In genomic region chr4:6988016-6988715, GRCh38 we compare ENCODE assay signal across 8 cellular contexts. TPM values are rescaled to one million over a fixed set of nuclear protein-coding genes. Genes with fewer than 3 reads are reported as not detected.
A peak's percentile ranks its signal among the peaks of the same experiment; 100 is the strongest.
DNase-seq lines count a peak whose midpoint lies in the region; ATAC-seq and TF ChIP-seq lines count a peak whose summit lies in the region.

No MANE protein-coding gene starts in this region.

- H3K27me3 ChIP-seq in GM23338 (ENCODE audit: insufficient read depth): no peaks in the 10 kb centered on the region
- no peaks in the 10 kb centered on the region for H3K27me3 ChIP-seq in SU-DHL-6 (ENCODE audit: low read length)
- no peaks in the 10 kb centered on the region for H3K27me3 ChIP-seq in fibroblast of lung (ENCODE audit: control insufficient read depth, insufficient read depth, low read length)

- peaks cover 59% of the 10 kb centered on the region for H3K79me2 ChIP-seq in GM23338 (replicated peaks; ENCODE audit: insufficient read depth)
- peaks cover 22% of the 10 kb centered on the region for H3K79me2 ChIP-seq in SU-DHL-6 (ENCODE audit: insufficient read depth, low read length)
- H3K79me2 ChIP-seq in fibroblast of lung (ENCODE audit: control insufficient read depth, insufficient read depth, low read length): peaks cover 31% of the 10 kb centered on the region

- H3K9me3 Mint-ChIP-seq in GM23338: no peaks in the 10 kb centered on the region

- H3K36me3 Mint-ChIP-seq in GM23338 (ENCODE audit: low read depth): peaks cover 12% of the 10 kb centered on the region

- H3K4me3 ChIP-seq in GM23338 (peak overlapping the region; percentile 76), SU-DHL-6 (ENCODE audit: insufficient read depth, low read length, poor library complexity, severe bottlenecking) (peak overlapping the region; percentile 82), fibroblast of lung (replicated peaks in 1 of 4; ENCODE audit: control extremely low read depth in 1 of 4, insufficient read depth in 1 of 4, low read depth in 3 of 4, low read length in 4 of 4) (peak overlapping the region; percentile 79 to 95 (median 86)), retinal pigment epithelial cell (ENCODE audit: low read length) (peak overlapping the region; percentile 74)

- peaks cover 8% of the 10 kb centered on the region for H3K27me3 Mint-ChIP-seq in GM23338 (ENCODE audit: insufficient read depth, low read depth, poor library complexity)

- H2AFZ ChIP-seq in GM23338 (peak overlapping the region; percentile 72; the same call in 1 of the 2 replicates), SU-DHL-6 (ENCODE audit: low read depth, low read length, severe bottlenecking) (no peak overlapping the region), fibroblast of lung (ENCODE audit: low read length) (no peak overlapping the region)

- H3K9me2 ChIP-seq in GM23338 (ENCODE audit: insufficient read depth): no peaks in the 10 kb centered on the region
- no peaks in the 10 kb centered on the region for H3K9me2 ChIP-seq in SU-DHL-6 (replicated peaks; ENCODE audit: insufficient read depth, low read length)

- ATAC-seq in GM23338 (no peak), GM19467 (IDR thresholded peaks at IDR 0.05; ENCODE audit: unreplicated experiment) (no peak), GM21825 (IDR thresholded peaks at IDR 0.05; ENCODE audit: unreplicated experiment) (no peak)

- no peak overlapping the region for H3K27ac Mint-ChIP-seq in GM23338

- H3K4me3 Mint-ChIP-seq in GM23338: peak overlapping the region; percentile 97

- peaks cover 30% of the 10 kb centered on the region for H4K20me1 ChIP-seq in GM23338 (replicated peaks; ENCODE audit: insufficient read depth)
- H4K20me1 ChIP-seq in SU-DHL-6 (ENCODE audit: low read depth, low read length): no peaks in the 10 kb centered on the region; the same call in 1 of the 2 replicates
- no peaks in the 10 kb centered on the region for H4K20me1 ChIP-seq in fibroblast of lung (ENCODE audit: control insufficient read depth, extremely low read depth, insufficient read depth, low read length)

- H3K9ac ChIP-seq in SU-DHL-6 (ENCODE audit: low read length) (peak overlapping the region; percentile 67), fibroblast of lung (ENCODE audit: insufficient read depth, low read length) (no peak overlapping the region)

- H3K4me2 ChIP-seq in GM23338 (peak overlapping the region; percentile 97), SU-DHL-6 (ENCODE audit: low read depth, low read length, poor library complexity, severe bottlenecking) (peak overlapping the region; percentile 77), fibroblast of lung (ENCODE audit: extremely low read depth, insufficient read depth, low read length) (peak overlapping the region; percentile 97)

- no peak for TF ChIP-seq CTCF in GM23338 (conservative IDR thresholded peaks at IDR 0.05; ENCODE audit: low read depth in 2 of 2)
- no peak for TF ChIP-seq CTCF in SU-DHL-6 (IDR thresholded peaks at IDR 0.05; ENCODE audit: insufficient read depth, low read length, poor library complexity, severe bottlenecking)
- TF ChIP-seq CTCF in fibroblast of lung (conservative IDR thresholded peaks at IDR 0.05 in 1 of 2, IDR thresholded peaks at IDR 0.05 in 1 of 2; ENCODE audit: low read depth in 1 of 2, low read length in 2 of 2): no peak
- TF ChIP-seq CTCF in retinal pigment epithelial cell (conservative IDR thresholded peaks at IDR 0.05; ENCODE audit: low read depth, low read length): no peak

- DNase-seq in GM23338 (ENCODE audit: low spot score): no peak
- DNase-seq in fibroblast of lung (ENCODE audit: low read depth in 2 of 2): no peak
- DNase-seq in retinal pigment epithelial cell (ENCODE audit: low read depth): no peak
- DNase-seq in activated gamma-delta T cell treated with Interleukin-2 at 50 U/mL for 16 hours: no peak
- DNase-seq in HK-2 (ENCODE audit: unreplicated experiment): no peak

- H3K4me1 Mint-ChIP-seq in GM23338: peaks cover 50% of the 10 kb centered on the region

- H3F3A ChIP-seq in GM23338 (replicated peaks; ENCODE audit: low read depth) (peaks cover 4% of the 10 kb centered on the region; the same call in 1 of the 2 replicates), SU-DHL-6 (ENCODE audit: insufficient read depth) (no peaks in the 10 kb centered on the region)

- no peaks in the 10 kb centered on the region for H3K9me3 ChIP-seq in SU-DHL-6 (ENCODE audit: insufficient read depth, low read length)
- no peaks in the 10 kb centered on the region for H3K9me3 ChIP-seq in fibroblast of lung (ENCODE audit: control insufficient read depth, insufficient read depth, low read depth, low read length)

- H3K4me1 ChIP-seq in GM23338 (ENCODE audit: insufficient read depth) (peaks cover 24% of the 10 kb centered on the region), fibroblast of lung (ENCODE audit: control insufficient read depth, extremely low read depth, insufficient read depth, low read length) (peaks cover 8% of the 10 kb centered on the region)

- peak overlapping the region; percentile 87; the same call in 1 of the 2 replicates for H3K27ac ChIP-seq in GM23338 (ENCODE audit: low read depth)
- no peak overlapping the region for H3K27ac ChIP-seq in SU-DHL-6 (ENCODE audit: low read depth, low read length)
- peak overlapping the region; percentile 80 for H3K27ac ChIP-seq in fibroblast of lung (ENCODE audit: insufficient read depth, low read length)

- H3K36me3 ChIP-seq in GM23338 (ENCODE audit: insufficient read depth): no peaks in the 10 kb centered on the region
- no peaks in the 10 kb centered on the region for H3K36me3 ChIP-seq in SU-DHL-6 (ENCODE audit: low read length)
- H3K36me3 ChIP-seq in fibroblast of lung (ENCODE audit: control insufficient read depth, insufficient read depth, low read length): no peaks in the 10 kb centered on the region

TF ChIP-seq in GM23338, 12 proteins besides CTCF, POLR2A, EP300 and RAD21 (continues in another document):
- TF ChIP-seq ZNF462 (CRISPR knock-in tag; IDR thresholded peaks at IDR 0.05): no peak
- no peak for TF ChIP-seq NANOG (IDR thresholded peaks at IDR 0.05; ENCODE audit: borderline replicate concordance)
- TF ChIP-seq EZH2phosphoT487 (IDR thresholded peaks at IDR 0.05; ENCODE audit: unreplicated experiment): no peak
- no peak for TF ChIP-seq ZNF331 (CRISPR knock-in tag; IDR thresholded peaks at IDR 0.05; ENCODE audit: low read depth)
- TF ChIP-seq EZH2 (IDR thresholded peaks at IDR 0.05; ENCODE audit: low read depth, unreplicated experiment): no peak

RNA-seq across cellular contexts. Expression of gene TADA2B, which starts 55.0 kb away (rescaled TPM):
- total RNA-seq in GM23338 (2014; rRNA removed; shearing (Covaris generic)): 11.4 and 12.0 TPM in 2 replicates
- polyA plus RNA-seq in GM23338 (2016; fragmentation: Nextera tagmentation; extraction: Ambion mirVana) (3.0 and 3.6 TPM in 2 replicates), fibroblast of lung (8.0 and 8.5 TPM in 2 replicates)
- total RNA-seq in fibroblast of lung: 10.0 and 12.6 TPM in 2 replicates
- polyA plus RNA-seq in fibroblast of lung (2012): 11.4 and 12.8 TPM in 2 replicates
- 8.7 and 10.4 TPM in 2 replicates for polyA minus RNA-seq in fibroblast of lung (ENCODE audit: low replicate concordance)
